Comparison of ENCODE assay signal across 22 cellular contexts in the genomic region with DNA sequence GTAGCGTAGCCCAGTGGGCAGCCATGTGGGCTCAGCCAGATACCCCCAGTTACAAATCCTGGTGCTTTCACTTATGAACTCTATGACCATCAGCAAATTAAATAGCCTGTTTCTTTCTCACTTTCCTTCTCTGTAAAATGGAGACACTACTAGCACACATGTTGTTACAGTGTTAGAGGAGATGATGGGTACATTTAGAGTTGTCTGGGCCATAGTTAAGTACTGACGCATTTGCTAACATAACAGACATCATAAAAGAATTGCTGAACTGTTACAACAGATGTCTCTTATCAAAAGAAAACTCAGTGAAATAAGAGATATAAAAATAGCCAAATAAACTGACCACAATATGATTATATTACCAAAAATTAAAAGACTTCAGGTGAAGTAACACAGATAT.
A peak's percentile ranks its signal among the peaks of the same experiment; 100 is the strongest.
DNase-seq lines count a peak whose midpoint lies in the region; ATAC-seq and TF ChIP-seq lines count a peak whose summit lies in the region.
"Had no signal": no experiment of that assay in that cellular context is flagged by ENCODE, and none has a peak within 500 bp of the region (broad histone marks: within the 10 kb centered on the region; RNA-seq: fewer than 3 reads in every experiment).

No MANE protein-coding gene starts in this region.

- TF ChIP-seq CTCF in cardiac fibroblast (IDR thresholded peaks at IDR 0.05; ENCODE audit: low read depth, low read length) (no peak), fibroblast of the aortic adventitia (IDR thresholded peaks at IDR 0.05; ENCODE audit: insufficient read depth, low read length) (no peak)

- H3K4me3 ChIP-seq in cardiac fibroblast (replicated peaks in 1 of 2; ENCODE audit: low read depth in 2 of 2, low read length in 2 of 2) = no peak overlapping the region
- no peak overlapping the region for H3K4me3 ChIP-seq in fibroblast of the aortic adventitia (ENCODE audit: low read depth, low read length)
- H3K4me3 ChIP-seq: BLaER1, GM12878 had no signal

- DNase-seq in cardiac fibroblast (ENCODE audit: low read depth in 2 of 2) (peak; percentile 4 to 11), fibroblast of the aortic adventitia (ENCODE audit: low read depth) (peak; percentile 51), SK-N-DZ (ENCODE audit: low spot score) (no peak)
- DNase-seq in activated CD8-positive, alpha-beta memory T cell treated with anti-CD3 and anti-CD28 coated beads, Interleukin-2, amount 50 U/mL, for 4 hours = no peak
- DNase-seq: 8988T; ACHN; BE2C; C1 segment of cervical spinal cord; CD4-positive, alpha-beta memory T cell; CD4-positive, CD25-positive, alpha-beta regulatory T cell; CD8-positive, alpha-beta memory T cell; COR-L47; DMS 273 treated with DMSO at 0.1 percent for 48 hours; DMS153; DMS53; DMS79; DND-41; EL; GDM1 had no signal

- no peak for ATAC-seq in GM19023 (IDR thresholded peaks at IDR 0.05; ENCODE audit: unreplicated experiment)
- ATAC-seq: GM12878 had no signal

Comparison
In these comparisons a context has a peak if more than half of its experiments do, and no peak if none do; other contexts are left out.
1. DNase-seq: peak in cardiac fibroblast (2 of 2) and fibroblast of the aortic adventitia (single experiment); none in activated CD8-positive, alpha-beta memory T cell treated with anti-CD3 and anti-CD28 coated beads, Interleukin-2, amount 50 U/mL, for 4 hours (single experiment) and SK-N-DZ (single experiment).